In the genomic region with DNA sequence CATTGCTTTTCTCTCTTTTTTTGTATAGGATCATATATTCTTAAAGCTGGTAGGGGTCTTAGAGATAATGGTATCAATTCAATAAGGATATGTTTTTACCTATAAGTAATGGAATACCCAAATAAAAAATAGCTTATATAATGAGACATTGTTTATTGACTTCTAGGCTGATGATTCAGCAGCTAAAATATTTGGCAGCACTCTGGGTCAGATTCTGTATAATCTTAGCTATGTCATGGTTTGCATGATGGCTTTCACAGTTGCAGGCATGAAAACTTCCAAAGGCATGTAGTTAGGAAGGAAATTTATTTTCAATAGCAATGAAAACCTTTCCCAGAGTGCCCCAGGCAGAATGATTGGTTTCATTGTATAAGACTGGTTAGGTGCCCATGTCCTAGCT, we compare ENCODE assay signal across 22 cellular contexts. TPM values are rescaled to one million over a fixed set of nuclear protein-coding genes. Genes with fewer than 3 reads are reported as not detected.
DNase-seq lines count a peak whose midpoint lies in the region; ATAC-seq and TF ChIP-seq lines count a peak whose summit lies in the region.
"Had no signal": no experiment of that assay in that cellular context is flagged by ENCODE, and none has a peak within 500 bp of the region (broad histone marks: within the 10 kb centered on the region; RNA-seq: fewer than 3 reads in every experiment).

No MANE protein-coding gene starts in this region.

- no peaks in the 10 kb centered on the region for H3K4me1 Mint-ChIP-seq in activated T-helper 1 cell treated with anti-CD3 and anti-CD28 coated beads, Interleukin-12 subunit alpha, Interleukin-12 subunit beta, Interleukin-2, Interleukin-4 antibody, amounts not matched to agents 30 ng/mL and 10 ng/mL and 1 ng/mL, durations not matched to agents 14 hours and 24 hours and 36 hours (ENCODE audit: low read depth)

- no peak overlapping the region for H3K27ac Mint-ChIP-seq in activated T-helper 1 cell treated with anti-CD3 and anti-CD28 coated beads, Interleukin-12 subunit alpha, Interleukin-12 subunit beta, Interleukin-2, Interleukin-4 antibody, amounts not matched to agents 30 ng/mL and 10 ng/mL and 1 ng/mL, durations not matched to agents 14 hours and 24 hours and 36 hours
- H3K27ac Mint-ChIP-seq: stimulated activated naive CD8-positive, alpha-beta T cell treated with anti-CD3 and anti-CD28 coated beads, Interleukin-15, Interleukin-2, amounts not matched to agents 100 ng/mL and 50 ng/mL, for 24 hours had no signal

- peaks cover 3% of the 10 kb centered on the region for H3K9me3 Mint-ChIP-seq in activated T-helper 1 cell treated with anti-CD3 and anti-CD28 coated beads, Interleukin-12 subunit alpha, Interleukin-12 subunit beta, Interleukin-2, Interleukin-4 antibody, amounts not matched to agents 30 ng/mL and 10 ng/mL and 1 ng/mL, durations not matched to agents 14 hours and 24 hours and 36 hours

- no peaks in the 10 kb centered on the region for H3K27me3 Mint-ChIP-seq in activated T-helper 1 cell treated with anti-CD3 and anti-CD28 coated beads, Interleukin-12 subunit alpha, Interleukin-12 subunit beta, Interleukin-2, Interleukin-4 antibody, amounts not matched to agents 30 ng/mL and 10 ng/mL and 1 ng/mL, durations not matched to agents 14 hours and 24 hours and 36 hours (ENCODE audit: insufficient read depth)

- no peak overlapping the region for H3K4me3 ChIP-seq in cardiac fibroblast (replicated peaks in 1 of 2; ENCODE audit: low read depth in 2 of 2, low read length in 2 of 2)
- H3K4me3 ChIP-seq: BLaER1, mucosa of descending colon, pancreas, spleen had no signal

- TF ChIP-seq CTCF in cardiac fibroblast (IDR thresholded peaks at IDR 0.05; ENCODE audit: low read depth, low read length): no peak

- DNase-seq in COLO829 (ENCODE audit: low spot score): peak; percentile 9
- peak; percentile 36 for DNase-seq in M059J (ENCODE audit: low read depth)
- DNase-seq in cardiac fibroblast (ENCODE audit: low read depth in 2 of 2): peak; percentile 60 to 72
- peak; percentile 47 for DNase-seq in kidney tubule cell (ENCODE audit: low spot score)
- no peak for DNase-seq in activated T-helper 1 cell treated with anti-CD3 and anti-CD28 coated beads, Interleukin-12 subunit alpha, Interleukin-12 subunit beta, Interleukin-2, Interleukin-4 antibody, amounts not matched to agents 30 ng/mL and 10 ng/mL and 1 ng/mL, durations not matched to agents 14 hours and 24 hours and 36 hours (ENCODE audit: low spot score)
- DNase-seq in GM19240 (ENCODE audit: insufficient read length, low spot score): no peak
- no peak for DNase-seq in COLO668 (lab: John Stamatoyannopoulos, UW; ENCODE audit: unreplicated experiment)
- DNase-seq: activated CD8-positive, alpha-beta memory T cell treated with anti-CD3 and anti-CD28 coated beads for 24 hours; activated effector memory CD4-positive, alpha-beta T cell treated with anti-CD3 and anti-CD28 coated beads, Interleukin-2, amount 50 U/mL, for 16 hours; DMS79 treated with DMSO at 0.1 percent for 48 hours; head of caudate nucleus; kidney; mucosa of descending colon; NCI-H2029; NCI-H524 treated with DMSO at 0.1 percent for 48 hours; pancreas; spleen had no signal

- no peak overlapping the region for H3K4me3 Mint-ChIP-seq in activated T-helper 1 cell treated with anti-CD3 and anti-CD28 coated beads, Interleukin-12 subunit alpha, Interleukin-12 subunit beta, Interleukin-2, Interleukin-4 antibody, amounts not matched to agents 30 ng/mL and 10 ng/mL and 1 ng/mL, durations not matched to agents 14 hours and 24 hours and 36 hours
- H3K4me3 Mint-ChIP-seq: stimulated activated naive CD8-positive, alpha-beta T cell treated with anti-CD3 and anti-CD28 coated beads, Interleukin-15, Interleukin-2, amounts not matched to agents 100 ng/mL and 50 ng/mL, for 24 hours had no signal

- intact Hi-C loops in activated T-helper 1 cell treated with anti-CD3 and anti-CD28 coated beads, Interleukin-12 subunit alpha, Interleukin-12 subunit beta, Interleukin-2, Interleukin-4 antibody, amounts not matched to agents 30 ng/mL and 10 ng/mL and 1 ng/mL, durations not matched to agents 14 hours and 24 hours and 36 hours (cut with micrococcal nuclease): no loop called here

- ATAC-seq in HG03432 (IDR thresholded peaks at IDR 0.05; ENCODE audit: unreplicated experiment): no peak
- ATAC-seq: mucosa of descending colon had no signal

- H3K36me3 Mint-ChIP-seq in activated T-helper 1 cell treated with anti-CD3 and anti-CD28 coated beads, Interleukin-12 subunit alpha, Interleukin-12 subunit beta, Interleukin-2, Interleukin-4 antibody, amounts not matched to agents 30 ng/mL and 10 ng/mL and 1 ng/mL, durations not matched to agents 14 hours and 24 hours and 36 hours (ENCODE audit: low read depth): no peaks in the 10 kb centered on the region

RNA-seq across cellular contexts. Expression of gene A1CF, which starts 32.1 kb away (rescaled TPM):
- total RNA-seq in M059J (2014; rRNA removed; shearing (Covaris generic)): not detected in 2 replicates
- not detected in 2 replicates for total RNA-seq in activated T-helper 1 cell treated with anti-CD3 and anti-CD28 coated beads, Interleukin-12 subunit alpha, Interleukin-12 subunit beta, Interleukin-2, Interleukin-4 antibody, amounts not matched to agents 30 ng/mL and 10 ng/mL and 1 ng/mL, durations not matched to agents 14 hours and 24 hours and 36 hours
- total RNA-seq: cardiac septum, spleen, urinary bladder had no signal

Comparison
In these comparisons a context has a peak if more than half of its experiments do, and no peak if none do; other contexts are left out.
1. DNase-seq: peak in COLO829 (single experiment), M059J (single experiment), cardiac fibroblast (2 of 2) and kidney tubule cell (single experiment); none in activated T-helper 1 cell treated with anti-CD3 and anti-CD28 coated beads, Interleukin-12 subunit alpha, Interleukin-12 subunit beta, Interleukin-2, Interleukin-4 antibody, amounts not matched to agents 30 ng/mL and 10 ng/mL and 1 ng/mL, durations not matched to agents 14 hours and 24 hours and 36 hours (single experiment), GM19240 (single experiment) and COLO668 (single experiment).